Comparison of ENCODE assay signal across 8 cellular contexts in genomic region chr7:151080522-151081169, GRCh38. TPM values are rescaled to one million over a fixed set of nuclear protein-coding genes. Genes with fewer than 3 reads are reported as not detected.
A peak's percentile ranks its signal among the peaks of the same experiment; 100 is the strongest.
DNase-seq lines count a peak whose midpoint lies in the region; ATAC-seq and TF ChIP-seq lines count a peak whose summit lies in the region.

A gene with protein sequence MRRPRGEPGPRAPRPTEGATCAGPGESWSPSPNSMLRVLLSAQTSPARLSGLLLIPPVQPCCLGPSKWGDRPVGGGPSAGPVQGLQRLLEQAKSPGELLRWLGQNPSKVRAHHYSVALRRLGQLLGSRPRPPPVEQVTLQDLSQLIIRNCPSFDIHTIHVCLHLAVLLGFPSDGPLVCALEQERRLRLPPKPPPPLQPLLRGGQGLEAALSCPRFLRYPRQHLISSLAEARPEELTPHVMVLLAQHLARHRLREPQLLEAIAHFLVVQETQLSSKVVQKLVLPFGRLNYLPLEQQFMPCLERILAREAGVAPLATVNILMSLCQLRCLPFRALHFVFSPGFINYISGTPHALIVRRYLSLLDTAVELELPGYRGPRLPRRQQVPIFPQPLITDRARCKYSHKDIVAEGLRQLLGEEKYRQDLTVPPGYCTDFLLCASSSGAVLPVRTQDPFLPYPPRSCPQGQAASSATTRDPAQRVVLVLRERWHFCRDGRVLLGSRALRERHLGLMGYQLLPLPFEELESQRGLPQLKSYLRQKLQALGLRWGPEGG (minus strand): TSS chr7:151080809. CDS start chr7:151080766, 43 bp downstream.

- peak within 1 kb of the TSS; percentile 95 for H3K27ac Mint-ChIP-seq in activated T-cell treated with anti-CD3 and anti-CD28 coated beads, Interleukin-2, amount 50 U/mL, for 24 hours

- intact Hi-C loops in Panc1 (cut with micrococcal nuclease; ENCODE audit: unreplicated experiment): no loop called here

- H3K36me3 ChIP-seq in Panc1 (ENCODE audit: control insufficient read depth, insufficient read depth, low read length) (no peaks in the 10 kb centered on the region), esophagus (ENCODE audit: control insufficient read depth in 2 of 2, insufficient read depth in 2 of 2, low read length in 1 of 2) (peaks cover 4 to 15% of the 10 kb centered on the region in 2 donors), muscle layer of colon (ENCODE audit: insufficient read depth, low read length) (peaks cover 9% of the 10 kb centered on the region)

- H3K9me3 Mint-ChIP-seq in activated T-cell treated with anti-CD3 and anti-CD28 coated beads, Interleukin-2, amount 50 U/mL, for 24 hours: no peaks in the 10 kb centered on the region

- BruUV-seq in Panc1 (replicated peaks; lab: Mats Ljungman, UMichigan): no TSS peak

- DNase-seq in DMS153 (lab: John Stamatoyannopoulos, UW): peak; percentile 78
- DNase-seq in KBM-7: peak; percentile 89
- DNase-seq in Panc1 (ENCODE audit: low read depth, low spot score): no peak
- DNase-seq in activated T-cell treated with anti-CD3 and anti-CD28 coated beads, Interleukin-2, amount 50 U/mL, for 24 hours: peak; percentile 90
- DNase-seq in stimulated activated CD8-positive, alpha-beta memory T cell treated with anti-CD3 and anti-CD28 coated beads, Interleukin-7, amount 100 ng/mL, for 1 hour (ENCODE audit: low read depth in 2 of 2): peak; percentile 67 to 68

- peak within 1 kb of the TSS; percentile 91 for H3K27ac ChIP-seq in Panc1 (ENCODE audit: low read length)
- H3K27ac ChIP-seq in esophagus (ENCODE audit: low read depth in 2 of 2, low read length in 1 of 2): peak within 1 kb of the TSS; percentile 95 to 97
- peak within 1 kb of the TSS; percentile 91 for H3K27ac ChIP-seq in muscle layer of colon (ENCODE audit: low read depth, low read length)

- H3K9me3 ChIP-seq in Panc1 (ENCODE audit: control insufficient read depth, insufficient read depth, low read depth, low read length): no peaks in the 10 kb centered on the region
- no peaks in the 10 kb centered on the region for H3K9me3 ChIP-seq in esophagus (ENCODE audit: control insufficient read depth in 2 of 2, insufficient read depth in 1 of 2, low read depth in 1 of 2, low read length in 1 of 2)
- no peaks in the 10 kb centered on the region for H3K9me3 ChIP-seq in muscle layer of colon (ENCODE audit: low read length)

- H3K4me1 ChIP-seq in Panc1 (ENCODE audit: control insufficient read depth, insufficient read depth, low read length): peaks cover 54% of the 10 kb centered on the region
- peaks cover 17 to 26% of the 10 kb centered on the region in 2 donors for H3K4me1 ChIP-seq in esophagus (ENCODE audit: control insufficient read depth in 2 of 2, insufficient read depth in 2 of 2, low read length in 1 of 2)
- H3K4me1 ChIP-seq in muscle layer of colon (ENCODE audit: insufficient read depth, low read length): peaks cover 51% of the 10 kb centered on the region

- ATAC-seq in GM21619 (IDR thresholded peaks at IDR 0.05; ENCODE audit: unreplicated experiment) (peak; percentile 70), Panc1 (peak; percentile 62)

- H3K9ac ChIP-seq in muscle layer of colon (ENCODE audit: low read length): peak within 1 kb of the TSS; percentile 74

- peak within 1 kb of the TSS; percentile 74 to 93 for H3K4me3 ChIP-seq in Panc1 (ENCODE audit: low read depth in 2 of 2, low read length in 2 of 2)
- peak within 1 kb of the TSS; percentile 71 to 92 for H3K4me3 ChIP-seq in esophagus (ENCODE audit: low read depth in 1 of 2, low read length in 2 of 2)
- H3K4me3 ChIP-seq in muscle layer of colon (ENCODE audit: low read depth in 1 of 2, low read length in 2 of 2): peak within 1 kb of the TSS; percentile 77 to 85

- in situ Hi-C loops in KBM-7 (cut with MboI; ENCODE audit: low pct_unique_long_range_greater_than_20kb, low sequenced_read_pairs) (no loop called here), Panc1 (cut with HindIII; ENCODE audit: low pct_unique_long_range_greater_than_20kb, low sequenced_read_pairs) (no loop called here)

- H3K27me3 Mint-ChIP-seq in activated T-cell treated with anti-CD3 and anti-CD28 coated beads, Interleukin-2, amount 50 U/mL, for 24 hours: peaks cover 7% of the 10 kb centered on the region

- POLR2A ChIA-PET in Panc1 (lab: Charles Lee): interaction anchor here (1.0 kb wide), 1 partner anchor 10 kb away, joined by 4 read pairs; no protein-coding TSS in a partner anchor

- peak within 1 kb of the TSS; percentile 95 for H3K4me3 Mint-ChIP-seq in activated T-cell treated with anti-CD3 and anti-CD28 coated beads, Interleukin-2, amount 50 U/mL, for 24 hours

- no peak for TF ChIP-seq CTCF in Panc1 (IDR thresholded peaks at IDR 0.05)

- H3K27me3 ChIP-seq in Panc1 (ENCODE audit: control insufficient read depth, insufficient read depth, low read length) (no peaks in the 10 kb centered on the region), esophagus (ENCODE audit: control insufficient read depth in 1 of 2, insufficient read depth in 2 of 2, low read length in 2 of 2) (no peaks in the 10 kb centered on the region), muscle layer of colon (ENCODE audit: control insufficient read depth in 1 of 2, insufficient read depth in 2 of 2, low read length in 2 of 2) (no peaks in the 10 kb centered on the region)

- peaks cover 47% of the 10 kb centered on the region for H3K4me1 Mint-ChIP-seq in activated T-cell treated with anti-CD3 and anti-CD28 coated beads, Interleukin-2, amount 50 U/mL, for 24 hours (ENCODE audit: low read depth)

- CTCF ChIA-PET in Panc1 (lab: Charles Lee): interaction anchor here (0.9 kb wide), 1 partner anchor 71 kb away, joined by 3 read pairs; no protein-coding TSS in a partner anchor

- peaks cover 50% of the 10 kb centered on the region for H3K36me3 Mint-ChIP-seq in activated T-cell treated with anti-CD3 and anti-CD28 coated beads, Interleukin-2, amount 50 U/mL, for 24 hours (ENCODE audit: low read depth)

- WGBS in esophagus, 2 donors: 1 to 2% methylated on average over 52 to 66 of the region's 66 CpGs

RNA-seq across cellular contexts. Expression of the gene that starts here (rescaled TPM):
- 95.0 TPM for total RNA-seq in Panc1 (2021; ENCODE audit: unreplicated experiment)
- 104 TPM for polyA plus RNA-seq in Panc1 (2012; ENCODE audit: insufficient read length)
- polyA plus RNA-seq in esophagus: 100 to 1,000 TPM in 1 of 2 donors, 10 to 100 TPM in 1; 80.0 to 144 TPM
